ENCODE assay signal across 8 cellular contexts in genomic region chr1:161763522-161764098, GRCh38. TPM values are rescaled to one million over a fixed set of nuclear protein-coding genes. Genes with fewer than 3 reads are reported as not detected.
A peak's percentile ranks its signal among the peaks of the same experiment; 100 is the strongest.
DNase-seq lines count a peak whose midpoint lies in the region; ATAC-seq, FAIRE-seq and TF ChIP-seq lines count a peak whose summit lies in the region.

No MANE protein-coding gene starts in this region.

- H3K36me3 Mint-ChIP-seq in MCF 10A (ENCODE audit: insufficient read depth, unreplicated experiment) (peaks cover 28% of the 10 kb centered on the region), nephron progenitor cell (ENCODE audit: low read depth) (peaks cover 13% of the 10 kb centered on the region)

- BruUV-seq in MCF 10A (replicated peaks; lab: Mats Ljungman, UMichigan), result no TSS peak

- H3K27ac Mint-ChIP-seq in MCF 10A (ENCODE audit: low read depth, unreplicated experiment) (peak overlapping the region; percentile 40), nephron progenitor cell (no peak overlapping the region)

- H3K4me3 Mint-ChIP-seq in MCF 10A (ENCODE audit: unreplicated experiment) (peak overlapping the region; percentile 100), nephron progenitor cell (peak overlapping the region; percentile 70)

- no peak for ATAC-seq in HG02884 (IDR thresholded peaks at IDR 0.05; ENCODE audit: unreplicated experiment)
- no peak for ATAC-seq in HG03342 (IDR thresholded peaks at IDR 0.05; ENCODE audit: unreplicated experiment)
- ATAC-seq in GM19452 (IDR thresholded peaks at IDR 0.05; ENCODE audit: unreplicated experiment), result no peak

- DNase-seq in GM18507 (ENCODE audit: extremely low spot score, insufficient read length, low read depth) (no peak), SKM-1 treated with dmso at 0.1 percent for 144 hours (lab: John Stamatoyannopoulos, UW; ENCODE audit: unreplicated experiment) (peak; percentile 31), MCF 10A (ENCODE audit: unreplicated experiment) (peak; percentile 72), nephron progenitor cell (peak; percentile 16)

- H3K27me3 Mint-ChIP-seq in MCF 10A (ENCODE audit: insufficient read depth, unreplicated experiment) (no peaks in the 10 kb centered on the region), nephron progenitor cell (ENCODE audit: low read depth, poor library complexity) (peaks cover 6% of the 10 kb centered on the region)

- H3K27ac ChIP-seq in C4-2B, result no peak overlapping the region

- H3K4me1 Mint-ChIP-seq in MCF 10A (ENCODE audit: insufficient read depth, unreplicated experiment), result peaks cover 19% of the 10 kb centered on the region
- H3K4me1 Mint-ChIP-seq in nephron progenitor cell, result peaks cover 27% of the 10 kb centered on the region

- FAIRE-seq in GM18507 (lab: Jason Lieb, UNC), result peak; percentile 79

- no peaks in the 10 kb centered on the region for H3K9me3 Mint-ChIP-seq in MCF 10A (ENCODE audit: unreplicated experiment)
- no peaks in the 10 kb centered on the region for H3K9me3 Mint-ChIP-seq in nephron progenitor cell

- intact Hi-C loops in MCF 10A (cut with micrococcal nuclease), result loop anchor here (2.0 kb wide), 1 partner anchor 273 kb away; no protein-coding TSS in a partner anchor

- TF ChIP-seq CTCF in C4-2B (conservative IDR thresholded peaks at IDR 0.05) (peak; percentile 86), MCF 10A (IDR thresholded peaks at IDR 0.05; ENCODE audit: unreplicated experiment) (peak; percentile 49), nephron progenitor cell (IDR thresholded peaks at IDR 0.05) (peak; percentile 49)

- CTCF ChIA-PET in MCF 10A (lab: Yijun Ruan, JAX), result interaction anchor here (1.0 to 5.1 kb wide), 5 partner anchors 10 to 274 kb away, joined by 3 to 39 read pairs (median 6); no protein-coding TSS in a partner anchor

- POLR2A ChIA-PET in MCF 10A (lab: Yijun Ruan, JAX), result interaction anchor here (0.7 to 1.8 kb wide), 3 partner anchors 10 to 373 kb away, joined by 3 to 10 read pairs (median 6); partner anchors contain the start of gene DUSP12

RNA-seq across cellular contexts. Expression of gene ATF6, which starts 2.5 kb away (rescaled TPM):
- total RNA-seq in MCF 10A (2022), result 56.3 and 71.8 TPM in 2 replicates

RNA-seq across cellular contexts. Expression of gene DUSP12, which starts 14.0 kb away (rescaled TPM):
- total RNA-seq in MCF 10A (2022), result 57.0 and 65.0 TPM in 2 replicates

RNA-seq across cellular contexts. Expression of gene FCRLB, which starts 42.3 kb away (rescaled TPM):
- 1.1 and 1.3 TPM in 2 replicates for total RNA-seq in MCF 10A (2022)

RNA-seq across cellular contexts. Expression of gene FCRLA, which starts 56.6 kb away (rescaled TPM):
- total RNA-seq in MCF 10A (2022), result 0.30 and 0.47 TPM in 2 replicates
